In the genomic region with DNA sequence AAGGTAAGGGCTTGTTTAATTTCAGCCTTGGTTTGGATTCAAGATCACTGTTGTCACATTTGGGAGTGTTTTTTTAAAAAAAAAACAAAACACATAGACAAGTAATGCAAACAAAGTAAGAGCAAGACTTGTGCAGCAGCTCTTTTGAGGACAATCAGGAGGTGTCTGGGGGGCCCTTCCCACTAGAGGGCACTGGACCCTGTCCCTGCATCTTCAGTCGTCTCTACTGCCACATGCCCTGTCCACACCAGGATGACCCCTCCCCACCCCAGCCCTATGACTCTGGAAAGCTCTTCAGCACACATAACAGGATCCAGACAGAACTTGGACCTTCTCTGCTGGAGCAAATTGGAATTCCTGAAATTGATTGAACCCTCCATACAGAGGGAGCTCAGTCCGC, we compare ENCODE assay signal across 8 cellular contexts.
DNase-seq lines count a peak whose midpoint lies in the region; ATAC-seq, FAIRE-seq and TF ChIP-seq lines count a peak whose summit lies in the region.

No MANE protein-coding gene starts in this region.

- no peak overlapping the region for H4K12ac ChIP-seq in trophoblast cell (ENCODE audit: low read depth, low read length)

- H3K4me1 ChIP-seq in SJSA1 (replicated peaks) (peaks cover 22% of the 10 kb centered on the region), trophoblast cell (ENCODE audit: control insufficient read depth in 1 of 2, insufficient read depth in 2 of 2, low read length in 2 of 2) (peaks cover 3 to 6% of the 10 kb centered on the region in 2 experiments)

- no peaks in the 10 kb centered on the region for H3K36me3 ChIP-seq in SJSA1
- peaks cover under 1 to 3% of the 10 kb centered on the region in 2 experiments for H3K36me3 ChIP-seq in trophoblast cell (ENCODE audit: control insufficient read depth in 1 of 2, insufficient read depth in 2 of 2, low read length in 2 of 2)

- no peaks in the 10 kb centered on the region for H3K27me3 ChIP-seq in SJSA1 (replicated peaks)
- H3K27me3 ChIP-seq in trophoblast cell (ENCODE audit: insufficient read depth, low read length): no peaks in the 10 kb centered on the region

- H3K14ac ChIP-seq in trophoblast cell (ENCODE audit: low read length): no peak overlapping the region

- H3K4me2 ChIP-seq in trophoblast cell (ENCODE audit: low read length): no peak overlapping the region

- H4K91ac ChIP-seq in trophoblast cell (ENCODE audit: low read depth, low read length): no peak overlapping the region

- FAIRE-seq in D721Med (lab: Jason Lieb, UNC): no peak

- no peak for DNase-seq in D721Med (ENCODE audit: insufficient read length, low spot score)
- peak in 1 of 2 experiments; percentile 38 for DNase-seq in SJSA1 (ENCODE audit: low read depth in 1 of 2, low spot score in 2 of 2)
- peak; percentile 17 for DNase-seq in fibroblast of gingiva (ENCODE audit: low read depth)
- DNase-seq in trophoblast cell: peak; percentile 11 to 16
- no peak for DNase-seq in NCI-H2196 treated with DMSO at 0.1 percent for 48 hours (lab: John Stamatoyannopoulos, UW; ENCODE audit: unreplicated experiment)

- no peak overlapping the region for H2BK120ac ChIP-seq in trophoblast cell (ENCODE audit: insufficient read depth, low read length, poor library complexity)

- no CpG with 5 or more reads among the region's 2 CpGs for WGBS in trophoblast cell (ENCODE audit: extremely low coverage, insufficient coverage, insufficient read length)

- no peak overlapping the region for H3K4ac ChIP-seq in trophoblast cell (ENCODE audit: low read depth, low read length)

- H3K23ac ChIP-seq in trophoblast cell (ENCODE audit: low read length): no peak overlapping the region

- no peaks in the 10 kb centered on the region for H3K79me1 ChIP-seq in trophoblast cell (ENCODE audit: low read length)

- peak; percentile 22 for TF ChIP-seq CTCF in D721Med (IDR thresholded peaks at IDR 0.05; ENCODE audit: insufficient read depth, missing control alignments)

- no peak overlapping the region for H2BK12ac ChIP-seq in trophoblast cell (ENCODE audit: low read length)

- no peak overlapping the region for H2AFZ ChIP-seq in trophoblast cell (ENCODE audit: insufficient read depth, low read length, poor library complexity)

- H3K9ac ChIP-seq in trophoblast cell (ENCODE audit: low read length): no peak overlapping the region

- H3K27ac ChIP-seq in SJSA1: peak overlapping the region; percentile 53
- H3K27ac ChIP-seq in trophoblast cell (ENCODE audit: low read depth, low read length): no peak overlapping the region

- H3K4me3 ChIP-seq in SJSA1 (no peak overlapping the region), trophoblast cell (ENCODE audit: low read depth, low read length) (no peak overlapping the region)

- H2AK5ac ChIP-seq in trophoblast cell (ENCODE audit: low read length): no peak overlapping the region

- no peak overlapping the region for H3K18ac ChIP-seq in trophoblast cell (ENCODE audit: low read length)

- H3K79me2 ChIP-seq in trophoblast cell (ENCODE audit: control insufficient read depth, insufficient read depth, low read length, poor library complexity): no peaks in the 10 kb centered on the region

- no peak overlapping the region for H4K8ac ChIP-seq in trophoblast cell (ENCODE audit: low read depth, low read length)

- no peak overlapping the region for H2BK5ac ChIP-seq in trophoblast cell (ENCODE audit: low read depth, low read length, poor library complexity)

- H3K9me3 ChIP-seq in SJSA1 (replicated peaks) (no peaks in the 10 kb centered on the region), trophoblast cell (ENCODE audit: insufficient read depth, low read depth, low read length) (peaks cover 2% of the 10 kb centered on the region)

- peak; percentile 60 for ATAC-seq in GM21390 (IDR thresholded peaks at IDR 0.05; ENCODE audit: unreplicated experiment)
- no peak for ATAC-seq in HG03457 (IDR thresholded peaks at IDR 0.05; ENCODE audit: unreplicated experiment)
- no peak for ATAC-seq in HG02678 (IDR thresholded peaks at IDR 0.05; ENCODE audit: unreplicated experiment)

Comparison
In these comparisons a context has a peak if more than half of its experiments do, and no peak if none do; other contexts are left out.
1. DNase-seq: peak in fibroblast of gingiva (single experiment) and trophoblast cell (2 of 2); none in D721Med (single experiment) and NCI-H2196 treated with DMSO at 0.1 percent for 48 hours (single experiment).